1 cellular context compared by ENCODE assay signal in the genomic region with DNA sequence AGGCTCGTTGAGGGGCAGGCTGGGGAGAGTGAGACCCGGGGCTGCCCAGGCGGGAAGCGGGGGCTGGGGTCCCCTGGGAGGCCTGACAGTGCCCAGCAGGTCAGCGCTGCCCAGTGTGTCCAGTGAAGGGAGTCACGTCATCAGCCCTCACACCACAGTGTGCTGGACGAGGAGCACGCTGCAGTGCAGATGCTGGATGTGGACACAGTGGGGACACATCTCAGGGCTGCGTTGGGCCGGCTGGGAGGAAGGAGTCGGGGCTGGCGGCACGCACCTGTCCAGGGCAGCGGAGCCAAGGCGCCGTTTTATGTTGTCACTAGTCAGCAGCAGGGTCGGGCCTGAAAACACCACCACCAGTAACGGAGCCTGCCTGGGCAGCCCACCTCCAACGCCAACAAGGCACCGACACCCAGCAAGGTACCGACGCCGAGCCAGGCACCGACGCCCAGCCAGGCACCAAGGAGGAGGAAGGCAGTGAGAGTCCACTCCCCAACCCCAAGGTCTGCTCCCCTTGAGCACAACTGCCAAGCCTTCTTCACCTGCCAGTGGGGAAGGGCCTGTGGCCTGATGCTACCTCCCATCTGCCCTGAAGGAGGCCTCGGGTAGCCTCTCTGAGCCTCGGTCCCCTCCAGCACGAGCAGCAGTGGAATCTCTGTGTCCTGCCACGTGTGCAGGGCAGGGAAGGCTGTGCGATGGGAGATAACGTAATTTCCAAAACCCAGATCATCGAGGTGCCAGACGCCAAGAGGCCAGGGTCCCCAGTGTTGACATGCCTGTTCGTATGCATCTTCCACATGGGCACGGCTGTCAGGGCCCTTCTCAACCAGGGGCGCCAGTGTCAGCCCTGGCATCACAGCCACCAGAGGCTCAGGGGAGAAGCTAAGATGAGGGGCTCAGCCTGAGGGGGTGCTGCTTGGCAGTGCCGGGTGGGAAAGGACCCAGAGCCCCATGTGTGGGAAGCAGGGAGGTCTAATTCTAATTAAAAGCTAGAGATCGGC.
TF ChIP-seq lines count a peak whose summit lies in the region.

No MANE protein-coding gene starts in this region.

TF ChIP-seq in HepG2, 621 proteins besides CTCF, POLR2A, EP300 and RAD21:
- TF ChIP-seq ZBTB38 (CRISPR knock-in tag; IDR thresholded peaks at IDR 0.05) = peak; percentile 32; the same call in 1 of the 2 replicates
- no peak for TF ChIP-seq HES4 (CRISPR knock-in tag; IDR thresholded peaks at IDR 0.05; ENCODE audit: borderline replicate concordance)
